1 cellular context compared by ENCODE assay signal in the genomic region with DNA sequence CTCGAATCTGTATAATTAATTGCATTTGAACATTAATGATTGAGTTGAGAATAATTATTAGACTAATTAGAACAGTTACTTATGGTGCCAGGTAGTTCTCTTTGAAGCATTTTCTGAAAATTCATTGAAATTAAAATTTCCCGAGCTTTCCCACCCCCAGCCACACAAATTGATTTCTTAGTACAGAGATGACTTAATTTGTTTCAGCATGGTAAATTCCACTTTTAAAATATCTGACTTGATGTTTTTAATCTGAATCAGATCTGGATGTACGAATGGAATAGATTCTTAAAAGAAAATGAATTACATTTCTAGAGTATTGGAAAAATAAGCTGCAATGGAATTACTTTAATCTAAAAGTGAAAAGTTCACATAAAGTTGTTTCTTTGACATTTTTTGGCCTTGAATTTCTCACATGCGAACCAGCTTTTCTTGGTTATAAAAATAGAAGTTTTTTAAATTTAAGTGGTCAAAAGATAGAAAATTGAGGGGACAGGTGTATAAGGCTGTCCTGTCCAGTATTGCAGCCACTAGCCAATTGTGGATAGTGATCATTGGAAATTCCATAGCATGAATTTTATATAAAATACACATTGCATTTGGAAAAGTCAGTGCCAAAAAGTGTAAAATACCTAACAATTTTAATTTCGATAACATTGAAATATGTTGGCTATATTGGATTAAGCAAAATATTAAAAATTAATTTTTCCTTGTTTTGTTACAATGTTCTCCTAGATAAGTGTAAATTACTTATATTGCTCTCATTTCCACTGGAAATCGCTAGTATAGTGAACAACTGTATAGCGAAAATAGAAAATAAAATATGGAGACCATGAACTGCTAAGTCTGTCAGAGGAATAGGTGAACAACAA.
TF ChIP-seq lines count a peak whose summit lies in the region.

No MANE protein-coding gene starts in this region.

TF ChIP-seq in IMR-90, 13 proteins besides CTCF, POLR2A, EP300 and RAD21:
- no peak for TF ChIP-seq USF2 (IDR thresholded peaks at IDR 0.05; ENCODE audit: low read depth, low read length)
- no peak for TF ChIP-seq SMC3 (IDR thresholded peaks at IDR 0.05; ENCODE audit: low read depth, low read length)
- TF ChIP-seq RCOR1 (IDR thresholded peaks at IDR 0.05; ENCODE audit: insufficient replicate concordance, low read length), result no peak
- TF ChIP-seq BHLHE40 (IDR thresholded peaks at IDR 0.05; ENCODE audit: low read depth, low read length), result no peak
- TF ChIP-seq CHD1 (IDR thresholded peaks at IDR 0.05; ENCODE audit: low read depth, low read length), result no peak
- no peak for TF ChIP-seq MAZ (IDR thresholded peaks at IDR 0.05; ENCODE audit: borderline replicate concordance, low read depth, low read length)
TF ChIP-seq in IMR-90: peak in this region for 0.
